In genomic region chr6:139388384-139388783, GRCh38 we compare ENCODE assay signal across 14 cellular contexts. TPM values are rescaled to one million over a fixed set of nuclear protein-coding genes. Genes with fewer than 3 reads are reported as not detected.
DNase-seq lines count a peak whose midpoint lies in the region; ATAC-seq and TF ChIP-seq lines count a peak whose summit lies in the region.
"Had no signal": no experiment of that assay in that cellular context is flagged by ENCODE, and none has a peak within 500 bp of the region (broad histone marks: within the 10 kb centered on the region; RNA-seq: fewer than 3 reads in every experiment).

No MANE protein-coding gene starts in this region.

- H3K27me3 ChIP-seq in Loucy (ENCODE audit: insufficient read depth, low read length, poor library complexity, severe bottlenecking) = no peaks in the 10 kb centered on the region

- H3K9ac ChIP-seq in Loucy (ENCODE audit: low read depth, low read length, poor library complexity, severe bottlenecking) = no peak overlapping the region

- no peaks in the 10 kb centered on the region for H3K4me1 ChIP-seq in Loucy (ENCODE audit: insufficient read depth, low read length, poor library complexity, severe bottlenecking)
- H3K4me1 ChIP-seq: HAP-1 had no signal

- H3K9me2 ChIP-seq in Loucy (replicated peaks; ENCODE audit: low read depth, low read length) = no peaks in the 10 kb centered on the region

- no peaks in the 10 kb centered on the region for H3F3A ChIP-seq in Loucy (ENCODE audit: low read depth)

- H3K27me3 Mint-ChIP-seq in mesothelial cell of epicardium (ENCODE audit: low read depth) = no peaks in the 10 kb centered on the region
- H3K27me3 Mint-ChIP-seq: B cell; CD4-positive, alpha-beta T cell had no signal

- H3K9me3 ChIP-seq in Loucy (ENCODE audit: insufficient read depth, low read depth, low read length) = no peaks in the 10 kb centered on the region
- H3K9me3 ChIP-seq: HAP-1 had no signal

- H3K36me3 ChIP-seq in Loucy (ENCODE audit: insufficient read depth, low read length) = no peaks in the 10 kb centered on the region
- H3K36me3 ChIP-seq: HAP-1 had no signal

- DNase-seq in left colon = no peak
- DNase-seq in mesothelial cell of epicardium (ENCODE audit: low spot score in 2 of 2, unreplicated experiment in 2 of 2) = no peak
- no peak for DNase-seq in sciatic nerve (ENCODE audit: low spot score)
- no peak for DNase-seq in mucosa of gallbladder (ENCODE audit: low spot score)
- DNase-seq in NCI-H774 (lab: John Stamatoyannopoulos, UW) = no peak
- DNase-seq: C1 segment of cervical spinal cord; CD4-positive, alpha-beta T cell; DMS153; DMS79 treated with DMSO at 0.1 percent for 48 hours; EL had no signal

- H3K4me1 Mint-ChIP-seq in mesothelial cell of epicardium = peaks cover 13% of the 10 kb centered on the region

- no peak overlapping the region for H3K4me3 ChIP-seq in Loucy (ENCODE audit: low read length, poor library complexity, severe bottlenecking)
- H3K4me3 ChIP-seq: HAP-1 had no signal

- H3K79me2 ChIP-seq in Loucy (ENCODE audit: insufficient read depth, low read length) = no peaks in the 10 kb centered on the region

- peak; percentile 72 for ATAC-seq in left colon
- peak; percentile 18 for ATAC-seq in sciatic nerve
- ATAC-seq in GM18519 (IDR thresholded peaks at IDR 0.05; ENCODE audit: low FRiP score, unreplicated experiment) = no peak

- no peaks in the 10 kb centered on the region for H3K9me3 Mint-ChIP-seq in mesothelial cell of epicardium
- H3K9me3 Mint-ChIP-seq: CD4-positive, alpha-beta T cell had no signal

- H4K20me1 ChIP-seq in Loucy (ENCODE audit: insufficient read depth, low read length, poor library complexity, severe bottlenecking) = no peaks in the 10 kb centered on the region

- H3K4me3 Mint-ChIP-seq in mesothelial cell of epicardium = no peak overlapping the region
- H3K4me3 Mint-ChIP-seq: B cell; CD4-positive, alpha-beta T cell had no signal

- TF ChIP-seq CTCF in Loucy (conservative IDR thresholded peaks at IDR 0.05; ENCODE audit: low read length) (no peak), mesothelial cell of epicardium (IDR thresholded peaks at IDR 0.05; ENCODE audit: unreplicated experiment) (no peak)

- intact Hi-C loops in left colon (cut with DNase I, micrococcal nuclease) = no loop called here
- intact Hi-C loops in sciatic nerve (cut with DNase I) = no loop called here

- H3K36me3 Mint-ChIP-seq in mesothelial cell of epicardium = no peaks in the 10 kb centered on the region

- peak overlapping the region; percentile 30 for H3K27ac Mint-ChIP-seq in mesothelial cell of epicardium
- H3K27ac Mint-ChIP-seq: B cell; CD4-positive, alpha-beta T cell had no signal

- no peak overlapping the region for H3K4me2 ChIP-seq in Loucy (ENCODE audit: low read depth, low read length, poor library complexity, severe bottlenecking)

- H2AFZ ChIP-seq in Loucy (ENCODE audit: low read length) = 0 out of 2 replicates have a peak overlapping the region, but pooled peaks have one; percentile 19

RNA-seq across cellular contexts. Expression of gene CITED2, which starts 13.9 kb away (rescaled TPM):
- total RNA-seq in left colon (100 to 1,000 TPM in 1 of 2 donors, 10 to 100 TPM in 1; 75.0 to 109 TPM), mesothelial cell of epicardium (85.0 to 92.9 TPM (median 91.1 TPM) in 3 replicates), sciatic nerve (187 TPM), mucosa of gallbladder (176 TPM)
